ENCODE assay signal across 8 cellular contexts in the genomic region with DNA sequence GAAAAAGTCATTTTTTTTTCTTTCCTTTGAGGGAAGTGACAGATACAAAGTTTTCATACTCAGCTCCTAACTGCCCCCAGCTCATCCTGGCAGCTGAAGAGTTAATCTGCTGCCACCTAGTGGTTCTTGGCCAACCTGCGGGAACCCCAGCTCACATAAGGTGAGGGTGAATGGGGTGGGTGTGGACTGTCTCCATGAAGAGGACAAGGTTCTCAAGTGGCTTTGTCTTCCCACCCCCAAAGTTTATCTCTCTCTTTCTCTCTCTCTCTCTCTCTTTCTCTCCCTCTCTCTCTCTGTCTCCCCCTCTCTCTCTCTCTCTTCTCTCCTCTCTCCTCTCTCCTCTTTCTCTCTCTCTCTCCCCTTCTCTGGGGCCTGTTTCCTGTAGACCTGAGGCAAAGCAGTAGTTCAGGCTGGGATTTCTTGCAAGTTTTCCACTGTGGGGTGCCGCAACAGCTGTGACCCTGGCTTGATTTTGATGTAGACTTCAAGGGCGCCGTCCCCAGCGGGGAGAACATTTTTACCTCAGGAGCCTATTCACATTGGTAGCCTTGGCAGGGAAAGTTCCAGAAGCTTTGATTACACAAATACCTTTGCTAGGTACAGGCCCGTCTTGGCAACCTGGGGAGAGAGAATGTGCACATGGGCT.
DNase-seq lines count a peak whose midpoint lies in the region; ATAC-seq and TF ChIP-seq lines count a peak whose summit lies in the region.

No MANE protein-coding gene starts in this region.

- H3K36me3 ChIP-seq in adipocyte (ENCODE audit: control insufficient read depth, insufficient read depth, low read length, severe bottlenecking), result no peaks in the 10 kb centered on the region

- no peaks in the 10 kb centered on the region for H3K27me3 ChIP-seq in adipocyte (replicated peaks; ENCODE audit: control insufficient read depth, insufficient read depth, low read length)

- H3K9me3 ChIP-seq in adipocyte (ENCODE audit: control insufficient read depth, low read length), result no peaks in the 10 kb centered on the region

- TF ChIP-seq CTCF in GM12875 (IDR thresholded peaks at IDR 0.05; ENCODE audit: borderline replicate concordance, insufficient read depth, low read depth, low read length), result peak; percentile 86
- TF ChIP-seq CTCF in NB4 (IDR thresholded peaks at IDR 0.05; ENCODE audit: low read depth, low read length), result peak; percentile 72

- peak; percentile 62 for DNase-seq in NB4 (ENCODE audit: low read depth)
- peak; percentile 29 for DNase-seq in SKM-1 treated with dmso at 0.1 percent for 144 hours (lab: John Stamatoyannopoulos, UW; ENCODE audit: unreplicated experiment)
- peak; percentile 50 for DNase-seq in adipocyte (ENCODE audit: low read depth)
- DNase-seq in iPS DF 19.7 (ENCODE audit: low read depth, low spot score), result peak; percentile 91
- peak; percentile 65 for DNase-seq in stimulated activated CD4-positive, alpha-beta T cell treated with anti-CD3 and anti-CD28 coated beads, Interleukin-1b, Interleukin-23, amount 100 ng/mL, for 48 hours
- DNase-seq in mesenteric fat pad (ENCODE audit: low spot score), result no peak

- H3K9ac ChIP-seq in adipocyte (ENCODE audit: low read length), result no peak overlapping the region

- no peak for TF ChIP-seq POLR2A in NB4 (IDR thresholded peaks at IDR 0.05; ENCODE audit: extremely low read depth, insufficient read length)

- H3K4me3 ChIP-seq in GM12875 (ENCODE audit: low read depth, low read length), result no peak overlapping the region
- no peak overlapping the region for H3K4me3 ChIP-seq in NB4 (ENCODE audit: low read depth, low read length)
- no peak overlapping the region for H3K4me3 ChIP-seq in adipocyte (ENCODE audit: low read length)

- peaks cover 7% of the 10 kb centered on the region for H3K4me1 ChIP-seq in adipocyte (ENCODE audit: control insufficient read depth, insufficient read depth, low read length)

- peak; percentile 90 for ATAC-seq in HG02642 (IDR thresholded peaks at IDR 0.05; ENCODE audit: poor library complexity, unreplicated experiment)
